9 cellular contexts compared by ENCODE assay signal in the genomic region with DNA sequence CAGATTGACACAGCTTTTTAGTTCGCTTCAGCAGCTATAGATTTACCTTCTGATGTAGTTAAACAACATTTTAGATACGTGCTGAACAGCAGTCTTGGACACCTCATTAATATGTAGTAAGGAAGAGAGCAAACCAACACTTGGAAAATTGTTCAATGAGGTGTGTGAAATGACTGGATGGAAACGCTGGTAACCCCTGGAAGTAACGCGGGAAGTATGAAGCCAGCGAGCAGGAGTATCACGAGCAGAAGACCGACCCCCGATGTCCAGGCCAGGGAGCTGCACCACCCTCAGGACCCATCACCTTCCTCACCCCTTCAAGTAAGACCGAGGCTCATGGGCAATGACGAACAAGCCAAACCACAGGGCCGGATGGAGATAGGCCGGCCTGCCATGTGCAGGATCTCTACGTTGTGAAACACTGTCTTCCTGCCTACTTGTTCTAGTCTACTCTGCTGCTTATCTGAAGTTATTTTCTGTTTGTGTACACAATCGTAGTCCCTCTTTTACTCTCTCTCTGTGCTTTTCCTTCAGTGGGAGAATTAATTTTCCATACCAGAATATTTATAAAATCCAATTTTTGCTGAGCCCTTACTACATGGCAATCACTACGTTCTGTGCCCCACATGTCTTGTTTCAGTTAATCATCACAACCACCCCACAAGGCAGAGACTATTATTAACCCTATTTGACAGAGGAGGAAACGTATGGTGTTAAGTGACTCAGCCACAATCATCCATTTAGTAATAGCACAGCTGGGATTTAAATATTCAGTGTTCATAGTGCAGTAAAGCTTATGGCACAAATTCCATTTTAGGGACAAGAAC.
DNase-seq lines count a peak whose midpoint lies in the region; ATAC-seq and TF ChIP-seq lines count a peak whose summit lies in the region.
"Had no signal": no experiment of that assay in that cellular context is flagged by ENCODE, and none has a peak within 500 bp of the region (broad histone marks: within the 10 kb centered on the region; RNA-seq: fewer than 3 reads in every experiment).

No MANE protein-coding gene starts in this region.

- no peak overlapping the region for H3K4me3 ChIP-seq in heart left ventricle

- no peak for TF ChIP-seq CTCF in heart left ventricle (IDR thresholded peaks at IDR 0.05)

- no peaks in the 10 kb centered on the region for H3K9me3 ChIP-seq in heart left ventricle

- DNase-seq in heart left ventricle (no peak), cardiac septum (ENCODE audit: low spot score) (no peak), RPMI7951 (ENCODE audit: low read depth) (peak; percentile 83), iris pigment epithelial cell (ENCODE audit: low read depth) (peak; percentile 94), HT-29 (ENCODE audit: low spot score) (no peak)
- no peak for DNase-seq in activated CD8-positive, alpha-beta memory T cell treated with anti-CD3 and anti-CD28 coated beads, Interleukin-2, amount 50 U/mL, for 48 hours
- DNase-seq in activated T-helper 2 cell treated with anti-CD3 and anti-CD28 coated beads, Interferon-gamma antibody, Interleukin-2, Interleukin-4, amounts not matched to agents 10 μg/mL and 5 μg/mL and 100 μg/mL, durations not matched to agents 14 hours and 24 hours and 36 hours (ENCODE audit: low spot score), result no peak
- DNase-seq: activated T-cell treated with anti-CD3 and anti-CD28 coated beads, Interleukin-2, amount 50 U/mL, for 4 hours had no signal

- WGBS in heart left ventricle, 4 donors, result 67 to 78% (median 77%) methylated on average over 16 to 17 of the region's 17 CpGs

- H3K27me3 ChIP-seq in heart left ventricle, result no peaks in the 10 kb centered on the region

- peaks cover 4% of the 10 kb centered on the region for H3K4me1 Mint-ChIP-seq in activated T-helper 2 cell treated with anti-CD3 and anti-CD28 coated beads, Interferon-gamma antibody, Interleukin-2, Interleukin-4, amounts not matched to agents 10 μg/mL and 5 μg/mL and 100 μg/mL, durations not matched to agents 14 hours and 24 hours and 36 hours (ENCODE audit: low read depth)

- no peak for TF ChIP-seq POLR2A in heart left ventricle (IDR thresholded peaks at IDR 0.05)

- H3K4me1 ChIP-seq in heart left ventricle, result peaks cover 0 to 37% (median 12%) of the 10 kb centered on the region in 12 donors

- intact Hi-C loops in heart left ventricle (cut with DNase I) (no loop called here), cardiac septum (cut with DNase I) (no loop called here)
- intact Hi-C loops in activated T-helper 2 cell treated with anti-CD3 and anti-CD28 coated beads, Interferon-gamma antibody, Interleukin-2, Interleukin-4, amounts not matched to agents 10 μg/mL and 5 μg/mL and 100 μg/mL, durations not matched to agents 14 hours and 24 hours and 36 hours (cut with micrococcal nuclease), result no loop called here

- H3K36me3 Mint-ChIP-seq in activated T-helper 2 cell treated with anti-CD3 and anti-CD28 coated beads, Interferon-gamma antibody, Interleukin-2, Interleukin-4, amounts not matched to agents 10 μg/mL and 5 μg/mL and 100 μg/mL, durations not matched to agents 14 hours and 24 hours and 36 hours (ENCODE audit: low read depth), result no peaks in the 10 kb centered on the region

- H3K4me3 Mint-ChIP-seq in activated T-helper 2 cell treated with anti-CD3 and anti-CD28 coated beads, Interferon-gamma antibody, Interleukin-2, Interleukin-4, amounts not matched to agents 10 μg/mL and 5 μg/mL and 100 μg/mL, durations not matched to agents 14 hours and 24 hours and 36 hours (ENCODE audit: low read depth), result no peak overlapping the region
- H3K4me3 Mint-ChIP-seq: activated T-cell treated with anti-CD3 and anti-CD28 coated beads, Interleukin-2, amount 50 U/mL, for 4 hours had no signal

- ATAC-seq in heart left ventricle, result peak; percentile 30 to 69 (median 58)
- peak; percentile 47 for ATAC-seq in HG02970 (IDR thresholded peaks at IDR 0.05; ENCODE audit: low FRiP score, unreplicated experiment)

- peaks cover 10% of the 10 kb centered on the region for H3K27me3 Mint-ChIP-seq in activated T-helper 2 cell treated with anti-CD3 and anti-CD28 coated beads, Interferon-gamma antibody, Interleukin-2, Interleukin-4, amounts not matched to agents 10 μg/mL and 5 μg/mL and 100 μg/mL, durations not matched to agents 14 hours and 24 hours and 36 hours (ENCODE audit: low read depth)

- no peaks in the 10 kb centered on the region for H3K36me3 ChIP-seq in heart left ventricle

- H3K9me3 Mint-ChIP-seq in activated T-helper 2 cell treated with anti-CD3 and anti-CD28 coated beads, Interferon-gamma antibody, Interleukin-2, Interleukin-4, amounts not matched to agents 10 μg/mL and 5 μg/mL and 100 μg/mL, durations not matched to agents 14 hours and 24 hours and 36 hours, result no peaks in the 10 kb centered on the region

- peak overlapping the region in 2 of 12 donors; percentile 15 to 47 for H3K27ac ChIP-seq in heart left ventricle

- H3K27ac Mint-ChIP-seq in activated T-helper 2 cell treated with anti-CD3 and anti-CD28 coated beads, Interferon-gamma antibody, Interleukin-2, Interleukin-4, amounts not matched to agents 10 μg/mL and 5 μg/mL and 100 μg/mL, durations not matched to agents 14 hours and 24 hours and 36 hours, result no peak overlapping the region

Comparison
In these comparisons a context has a peak if more than half of its experiments do, and no peak if none do; other contexts are left out.
1. DNase-seq: peak in RPMI7951 (single experiment) and iris pigment epithelial cell (single experiment); none in heart left ventricle (0 of 5), cardiac septum (single experiment), activated CD8-positive, alpha-beta memory T cell treated with anti-CD3 and anti-CD28 coated beads, Interleukin-2, amount 50 U/mL, for 48 hours (single experiment), HT-29 (single experiment) and activated T-helper 2 cell treated with anti-CD3 and anti-CD28 coated beads, Interferon-gamma antibody, Interleukin-2, Interleukin-4, amounts not matched to agents 10 μg/mL and 5 μg/mL and 100 μg/mL, durations not matched to agents 14 hours and 24 hours and 36 hours (single experiment).